ENCODE assay signal across 24 cellular contexts in genomic region chr9:126697350-126697749, GRCh38.
"Had no signal": no experiment of that assay in that cellular context is flagged by ENCODE, and none has a peak within 500 bp of the region (broad histone marks: within the 10 kb centered on the region; RNA-seq: fewer than 3 reads in every experiment).

No MANE protein-coding gene starts in this region.

- H3K9me3 ChIP-seq: gastroesophageal sphincter, heart left ventricle, thyroid gland had no signal

- H3K27ac Mint-ChIP-seq: activated CD8-positive, alpha-beta T cell treated with anti-CD3 and anti-CD28 coated beads for 36 hours; activated naive CD4-positive, alpha-beta T cell treated with anti-CD3 and anti-CD28 coated beads for 36 hours; activated naive CD8-positive, alpha-beta T cell treated with anti-CD3 and anti-CD28 coated beads, Interleukin-2, amount 50 U/mL, for 24 hours; naive thymus-derived CD4-positive, alpha-beta T cell; T-helper 17 cell had no signal

- H3K4me3 Mint-ChIP-seq: activated CD8-positive, alpha-beta T cell treated with anti-CD3 and anti-CD28 coated beads for 36 hours; activated naive CD4-positive, alpha-beta T cell treated with anti-CD3 and anti-CD28 coated beads for 36 hours; activated naive CD8-positive, alpha-beta T cell treated with anti-CD3 and anti-CD28 coated beads, Interleukin-2, amount 50 U/mL, for 24 hours; activated T-cell treated with anti-CD3 and anti-CD28 coated beads, Interleukin-2, amount 50 U/mL, for 4 hours; central memory CD8-positive, alpha-beta T cell; naive thymus-derived CD4-positive, alpha-beta T cell; T-helper 17 cell had no signal

- H3K4me1 Mint-ChIP-seq: activated naive CD8-positive, alpha-beta T cell treated with anti-CD3 and anti-CD28 coated beads, Interleukin-2, amount 50 U/mL, for 24 hours; central memory CD8-positive, alpha-beta T cell had no signal

- H3K4me3 ChIP-seq: gastroesophageal sphincter, heart left ventricle, thyroid gland had no signal

- DNase-seq: activated CD4-positive, alpha-beta T cell treated with anti-CD3 and anti-CD28 coated beads for 4 hours; activated CD8-positive, alpha-beta T cell treated with anti-CD3 and anti-CD28 coated beads for 36 hours; activated naive CD4-positive, alpha-beta T cell treated with anti-CD3 and anti-CD28 coated beads for 36 hours; activated naive CD8-positive, alpha-beta T cell treated with anti-CD3 and anti-CD28 coated beads, Interleukin-2, amount 50 U/mL, for 24 hours; activated T-cell treated with anti-CD3 and anti-CD28 coated beads, Interleukin-2, amount 50 U/mL, for 4 hours; anterior cingulate cortex; brain microvascular endothelial cell; cortex of kidney; effector CD4-positive, alpha-beta T cell; kidney glomerular epithelial cell; mesendoderm; naive thymus-derived CD4-positive, alpha-beta T cell; retina; stimulated activated CD4-positive, alpha-beta T cell treated with anti-CD3 and anti-CD28 coated beads, Interleukin-12 subunit alpha, Interleukin-12 subunit beta, amount 100 ng/mL, for 4 hours; stimulated activated CD4-positive, alpha-beta T cell treated with anti-CD3 and anti-CD28 coated beads, Interleukin-1b, Interleukin-23, amount 100 ng/mL, for 48 hours; stimulated activated CD8-positive, alpha-beta memory T cell treated with anti-CD3 and anti-CD28 coated beads, Interleukin-4, amount 100 ng/mL, for 48 hours; stimulated activated naive CD4-positive, alpha-beta T cell treated with Interleukin-2 at 50 U/mL for 16 hours; T-helper 17 cell; thyroid gland had no signal

- H3K27me3 ChIP-seq: thyroid gland had no signal

- ATAC-seq: activated CD8-positive, alpha-beta T cell treated with anti-CD3 and anti-CD28 coated beads for 36 hours; activated naive CD8-positive, alpha-beta T cell treated with anti-CD3 and anti-CD28 coated beads, Interleukin-2, amount 50 U/mL, for 24 hours; activated T-cell treated with anti-CD3 and anti-CD28 coated beads, Interleukin-2, amount 50 U/mL, for 4 hours; esophagus mucosa; gastroesophageal sphincter; heart left ventricle; naive thymus-derived CD4-positive, alpha-beta T cell; T-helper 17 cell had no signal

- H3K36me3 ChIP-seq: brain microvascular endothelial cell, gastroesophageal sphincter, heart left ventricle, thyroid gland had no signal

- H3K27ac ChIP-seq: brain microvascular endothelial cell, gastroesophageal sphincter, heart left ventricle, thyroid gland, VCaP had no signal

- H3K9me3 Mint-ChIP-seq: activated CD8-positive, alpha-beta T cell treated with anti-CD3 and anti-CD28 coated beads for 36 hours; activated naive CD4-positive, alpha-beta T cell treated with anti-CD3 and anti-CD28 coated beads for 36 hours; activated naive CD8-positive, alpha-beta T cell treated with anti-CD3 and anti-CD28 coated beads, Interleukin-2, amount 50 U/mL, for 24 hours; activated T-cell treated with anti-CD3 and anti-CD28 coated beads, Interleukin-2, amount 50 U/mL, for 4 hours; central memory CD8-positive, alpha-beta T cell; naive thymus-derived CD4-positive, alpha-beta T cell had no signal

- H3K36me3 Mint-ChIP-seq: naive thymus-derived CD4-positive, alpha-beta T cell had no signal

- H3K4me1 ChIP-seq: gastroesophageal sphincter, heart left ventricle, thyroid gland had no signal
